In the genomic region with DNA sequence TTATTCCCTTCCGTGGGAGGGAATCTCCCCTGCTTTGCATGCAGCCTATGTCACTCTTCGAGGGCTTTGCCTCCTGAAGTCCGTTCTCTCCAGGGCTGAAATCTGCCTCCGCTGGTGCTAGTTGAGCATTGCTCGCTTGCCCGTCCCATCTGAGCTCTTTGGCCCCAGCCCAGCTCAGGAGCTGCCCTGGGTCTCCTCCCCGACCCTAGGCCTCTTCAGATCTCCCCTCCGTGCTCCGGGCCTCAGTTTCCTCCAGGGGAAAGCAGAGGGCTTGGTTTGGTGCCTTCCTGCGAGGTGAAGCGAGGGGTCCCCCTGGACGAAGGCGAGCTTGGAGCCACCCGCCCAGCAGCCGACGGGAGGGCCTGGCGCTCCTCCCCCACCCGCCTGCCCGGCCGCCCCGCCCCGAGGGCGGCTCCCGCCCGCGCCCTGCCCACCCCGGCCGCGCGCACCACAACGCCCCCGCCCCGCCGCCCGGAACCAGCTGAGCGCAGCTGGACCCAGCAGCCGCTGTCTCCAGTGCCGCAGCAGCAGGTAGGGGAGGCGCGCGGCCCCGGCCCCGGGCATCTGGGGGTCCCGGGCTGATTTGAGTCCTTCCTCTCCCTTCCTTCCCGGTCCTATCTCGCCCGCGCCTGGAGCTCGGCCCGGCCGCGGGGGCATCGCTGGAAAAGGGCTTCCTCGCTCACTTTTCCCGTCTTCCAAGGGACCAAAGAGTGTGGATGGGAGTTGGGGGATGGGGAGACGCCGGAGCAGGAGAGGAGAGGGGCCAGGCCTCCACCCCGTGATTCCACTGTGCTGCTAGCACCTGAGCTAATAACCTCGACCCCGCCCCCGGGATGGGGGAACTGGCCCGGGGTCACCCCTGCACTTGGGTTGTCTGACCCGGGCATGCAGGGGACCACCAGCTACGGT, we compare ENCODE assay signal across 8 cellular contexts. TPM values are rescaled to one million over a fixed set of nuclear protein-coding genes. Genes with fewer than 3 reads are reported as not detected.
DNase-seq lines count a peak whose midpoint lies in the region; ATAC-seq and TF ChIP-seq lines count a peak whose summit lies in the region.

Gene GSN (plus strand): TSS at position 474 of the 909 bp plus-strand sequence. CDS start 33,810 bp downstream, outside the sequence.

- H3K9me3 ChIP-seq in neural cell (ENCODE audit: low read length), result no peaks in the 10 kb centered on the region
- no peaks in the 10 kb centered on the region for H3K9me3 ChIP-seq in suprapubic skin

- no peaks in the 10 kb centered on the region for H4K20me1 ChIP-seq in neural cell (ENCODE audit: insufficient read depth)

- ATAC-seq in GM19043 (IDR thresholded peaks at IDR 0.05; ENCODE audit: low read depth, unreplicated experiment) (peak; percentile 10), HG03457 (IDR thresholded peaks at IDR 0.05; ENCODE audit: unreplicated experiment) (peak; percentile 55), foreskin keratinocyte (peak; percentile 85)

- peak within 1 kb of the TSS; percentile 65 for H3K4me3 ChIP-seq in neural cell (ENCODE audit: low read length)
- H3K4me3 ChIP-seq in suprapubic skin, result peak within 1 kb of the TSS; percentile 90

- no peaks in the 10 kb centered on the region for H3K79me2 ChIP-seq in neural cell (replicated peaks; ENCODE audit: insufficient read depth, low read length)

- H3K27me3 ChIP-seq in foreskin keratinocyte (no peaks in the 10 kb centered on the region), neural cell (ENCODE audit: insufficient read depth, low read depth, low read length) (peaks cover 20% of the 10 kb centered on the region), suprapubic skin (no peaks in the 10 kb centered on the region)

- no peak within 1 kb of the TSS for H3K4me2 ChIP-seq in neural cell (ENCODE audit: low read length)

- H3K4me1 ChIP-seq in foreskin keratinocyte (peaks cover 17% of the 10 kb centered on the region), suprapubic skin (peaks cover 63% of the 10 kb centered on the region)

- no peaks in the 10 kb centered on the region for H3K9me2 ChIP-seq in neural cell (ENCODE audit: insufficient read depth, low read length)

- H3K27ac ChIP-seq in foreskin keratinocyte, result peak within 1 kb of the TSS; percentile 72
- H3K27ac ChIP-seq in neural cell (ENCODE audit: low read length), result no peak within 1 kb of the TSS
- peak within 1 kb of the TSS; percentile 91 for H3K27ac ChIP-seq in suprapubic skin

- no peak for TF ChIP-seq CTCF in foreskin keratinocyte (conservative IDR thresholded peaks at IDR 0.05)
- TF ChIP-seq CTCF in neural cell (IDR thresholded peaks at IDR 0.05; ENCODE audit: poor library complexity, severe bottlenecking), result no peak
- no peak for TF ChIP-seq CTCF in suprapubic skin (IDR thresholded peaks at IDR 0.05)

- TF ChIP-seq EP300 in neural cell (conservative IDR thresholded peaks at IDR 0.05; ENCODE audit: poor library complexity, severe bottlenecking) (no peak), suprapubic skin (IDR thresholded peaks at IDR 0.05) (no peak)

- H2AFZ ChIP-seq in neural cell (ENCODE audit: low read depth, low read length), result no peak within 1 kb of the TSS

- no peak for TF ChIP-seq RAD21 in neural cell (conservative IDR thresholded peaks at IDR 0.05)

- no peak for TF ChIP-seq POLR2A in suprapubic skin (IDR thresholded peaks at IDR 0.05)

- H3F3A ChIP-seq in neural cell (ENCODE audit: insufficient read depth, low read length, poor library complexity, severe bottlenecking), result no peaks in the 10 kb centered on the region

- WGBS in suprapubic skin, result 2% methylated on average over 11 of the region's 64 CpGs

- H3K36me3 ChIP-seq in neural cell (ENCODE audit: insufficient read depth, low read length) (no peaks in the 10 kb centered on the region), suprapubic skin (no peaks in the 10 kb centered on the region)

- peak within 1 kb of the TSS; percentile 44 for H3K9ac ChIP-seq in neural cell (ENCODE audit: low read length)

- peak; percentile 91 for DNase-seq in AG08396 (ENCODE audit: low spot score)
- DNase-seq in RPMI8226, result peak; percentile 71
- peak; percentile 47 for DNase-seq in activated naive CD4-positive, alpha-beta T cell treated with Interleukin-2 at 50 U/mL for 16 hours
- DNase-seq in foreskin keratinocyte, result peak in 1 of 2 donors; percentile 40
- DNase-seq in suprapubic skin (ENCODE audit: low spot score in 2 of 2), result peak; percentile 86 to 88

TF ChIP-seq in neural cell, 6 proteins besides CTCF, POLR2A, EP300 and RAD21:
- TF ChIP-seq SMC3 (conservative IDR thresholded peaks at IDR 0.05; ENCODE audit: poor library complexity), result no peak
- no peak for TF ChIP-seq EZH2 (IDR thresholded peaks at IDR 0.05; ENCODE audit: borderline replicate concordance, insufficient read depth, low read length, poor library complexity, severe bottlenecking)
- TF ChIP-seq MXI1 (conservative IDR thresholded peaks at IDR 0.05; ENCODE audit: poor library complexity, severe bottlenecking), result no peak
- no peak for TF ChIP-seq POLR2AphosphoS5 (IDR thresholded peaks at IDR 0.05)
- TF ChIP-seq TAF1 (IDR thresholded peaks at IDR 0.05; ENCODE audit: low read depth), result no peak
- TF ChIP-seq, protein P1, sequence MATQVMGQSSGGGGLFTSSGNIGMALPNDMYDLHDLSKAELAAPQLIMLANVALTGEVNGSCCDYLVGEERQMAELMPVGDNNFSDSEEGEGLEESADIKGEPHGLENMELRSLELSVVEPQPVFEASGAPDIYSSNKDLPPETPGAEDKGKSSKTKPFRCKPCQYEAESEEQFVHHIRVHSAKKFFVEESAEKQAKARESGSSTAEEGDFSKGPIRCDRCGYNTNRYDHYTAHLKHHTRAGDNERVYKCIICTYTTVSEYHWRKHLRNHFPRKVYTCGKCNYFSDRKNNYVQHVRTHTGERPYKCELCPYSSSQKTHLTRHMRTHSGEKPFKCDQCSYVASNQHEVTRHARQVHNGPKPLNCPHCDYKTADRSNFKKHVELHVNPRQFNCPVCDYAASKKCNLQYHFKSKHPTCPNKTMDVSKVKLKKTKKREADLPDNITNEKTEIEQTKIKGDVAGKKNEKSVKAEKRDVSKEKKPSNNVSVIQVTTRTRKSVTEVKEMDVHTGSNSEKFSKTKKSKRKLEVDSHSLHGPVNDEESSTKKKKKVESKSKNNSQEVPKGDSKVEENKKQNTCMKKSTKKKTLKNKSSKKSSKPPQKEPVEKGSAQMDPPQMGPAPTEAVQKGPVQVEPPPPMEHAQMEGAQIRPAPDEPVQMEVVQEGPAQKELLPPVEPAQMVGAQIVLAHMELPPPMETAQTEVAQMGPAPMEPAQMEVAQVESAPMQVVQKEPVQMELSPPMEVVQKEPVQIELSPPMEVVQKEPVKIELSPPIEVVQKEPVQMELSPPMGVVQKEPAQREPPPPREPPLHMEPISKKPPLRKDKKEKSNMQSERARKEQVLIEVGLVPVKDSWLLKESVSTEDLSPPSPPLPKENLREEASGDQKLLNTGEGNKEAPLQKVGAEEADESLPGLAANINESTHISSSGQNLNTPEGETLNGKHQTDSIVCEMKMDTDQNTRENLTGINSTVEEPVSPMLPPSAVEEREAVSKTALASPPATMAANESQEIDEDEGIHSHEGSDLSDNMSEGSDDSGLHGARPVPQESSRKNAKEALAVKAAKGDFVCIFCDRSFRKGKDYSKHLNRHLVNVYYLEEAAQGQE (IDR thresholded peaks at IDR 0.05; ENCODE audit: borderline replicate concordance), result no peak

RNA-seq across cellular contexts. Expression of gene GSN, which starts in this region (rescaled TPM):
- 124 and 235 TPM in 2 replicates for total RNA-seq in foreskin keratinocyte
- polyA plus RNA-seq in foreskin keratinocyte, result 97.5 and 176 TPM in 2 replicates
- polyA plus RNA-seq in neural cell, result 2.4 and 7.7 TPM in 2 replicates
- polyA minus RNA-seq in neural cell, result 2.2 and 4.4 TPM in 2 replicates
- total RNA-seq in suprapubic skin, result 100 to 1,000 TPM; 681 to 944 (median 771) TPM

Comparison
In these comparisons a context has a peak if more than half of its experiments do, and no peak if none do; other contexts are left out.
1. RNA of gene GSN (polyA plus RNA-seq): 97.5 to 176 TPM in foreskin keratinocyte; 2.4 to 7.7 TPM in neural cell; every median in the first group is over 10 times any median in the second.
2. ATAC-seq: peak in every context shown above with its lines; median percentile 85 in foreskin keratinocyte; 55 in HG03457; 10 in GM19043.